Comparison of ENCODE assay signal across 35 cellular contexts in genomic region chr2:29226808-29227207, GRCh38.
"Had no signal": no experiment of that assay in that cellular context is flagged by ENCODE, and none has a peak within 500 bp of the region (broad histone marks: within the 10 kb centered on the region; RNA-seq: fewer than 3 reads in every experiment).

No MANE protein-coding gene starts in this region.

- H3K27me3 Mint-ChIP-seq: activated CD4-positive, alpha-beta T cell treated with anti-CD3 and anti-CD28 coated beads, Interleukin-2, amount 10 ng/mL, durations not matched to agents 24 days and 14 days had no signal

- ATAC-seq: activated CD4-positive, alpha-beta T cell treated with anti-CD3 and anti-CD28 coated beads for 36 hours; activated CD8-positive, alpha-beta memory T cell treated with anti-CD3 and anti-CD28 coated beads, Interleukin-2, amount 10 ng/mL, durations not matched to agents 7 days and 5 days; activated CD8-positive, alpha-beta T cell treated with anti-CD3 and anti-CD28 coated beads, Interleukin-2, amount 10 ng/mL, durations not matched to agents 7 days and 5 days; activated naive CD8-positive, alpha-beta T cell treated with anti-CD3 and anti-CD28 coated beads, Interleukin-2, amount 50 U/mL, for 24 hours; body of pancreas; effector memory CD8-positive, alpha-beta T cell; gastroesophageal sphincter; T-helper 17 cell had no signal

- H3K4me3 Mint-ChIP-seq: activated CD4-positive, alpha-beta memory T cell treated with anti-CD3 and anti-CD28 coated beads for 36 hours; activated CD4-positive, alpha-beta T cell treated with anti-CD3 and anti-CD28 coated beads for 36 hours; activated CD4-positive, alpha-beta T cell treated with anti-CD3 and anti-CD28 coated beads, Interleukin-2, amount 10 ng/mL, durations not matched to agents 24 days and 14 days; activated CD8-positive, alpha-beta memory T cell treated with anti-CD3 and anti-CD28 coated beads, Interleukin-2, amount 10 ng/mL, durations not matched to agents 7 days and 5 days; activated CD8-positive, alpha-beta T cell treated with anti-CD3 and anti-CD28 coated beads, Interleukin-2, amount 10 ng/mL, durations not matched to agents 7 days and 5 days; activated naive CD4-positive, alpha-beta T cell treated with anti-CD3 and anti-CD28 coated beads for 36 hours; activated naive CD4-positive, alpha-beta T cell treated with anti-CD3 and anti-CD28 coated beads, Interleukin-2, amount 50 U/mL, for 24 hours; activated naive CD8-positive, alpha-beta T cell treated with anti-CD3 and anti-CD28 coated beads for 36 hours; activated naive CD8-positive, alpha-beta T cell treated with anti-CD3 and anti-CD28 coated beads, Interleukin-2, amount 50 U/mL, for 24 hours; activated T-helper 1 cell treated with anti-CD3 and anti-CD28 coated beads, Interleukin-12 subunit alpha, Interleukin-12 subunit beta, Interleukin-2, Interleukin-4 antibody, amounts not matched to agents 30 ng/mL and 10 ng/mL and 1 ng/mL, durations not matched to agents 14 hours and 24 hours and 36 hours; effector memory CD8-positive, alpha-beta T cell; T-helper 17 cell; T-helper 2 cell treated with Interferon-gamma antibody and Interleukin-4, amounts not matched to agents 5 μg/mL and 100 μg/mL, for 36 hours had no signal

- H3K4me1 ChIP-seq: adrenal gland, body of pancreas, gastroesophageal sphincter had no signal

- H3K36me3 ChIP-seq: adrenal gland, esophagus muscularis mucosa, gastroesophageal sphincter, WERI-Rb-1 had no signal

- H3K4me3 ChIP-seq: adrenal gland, body of pancreas, esophagus muscularis mucosa, gastroesophageal sphincter had no signal

- H3K27ac Mint-ChIP-seq: activated CD4-positive, alpha-beta memory T cell treated with anti-CD3 and anti-CD28 coated beads for 36 hours; activated CD4-positive, alpha-beta T cell treated with anti-CD3 and anti-CD28 coated beads for 36 hours; activated CD4-positive, alpha-beta T cell treated with anti-CD3 and anti-CD28 coated beads, Interleukin-2, amount 10 ng/mL, durations not matched to agents 24 days and 14 days; activated CD8-positive, alpha-beta memory T cell treated with anti-CD3 and anti-CD28 coated beads, Interleukin-2, amount 10 ng/mL, durations not matched to agents 7 days and 5 days; activated CD8-positive, alpha-beta T cell treated with anti-CD3 and anti-CD28 coated beads, Interleukin-2, amount 10 ng/mL, durations not matched to agents 7 days and 5 days; activated naive CD4-positive, alpha-beta T cell treated with anti-CD3 and anti-CD28 coated beads for 36 hours; activated naive CD4-positive, alpha-beta T cell treated with anti-CD3 and anti-CD28 coated beads, Interleukin-2, amount 50 U/mL, for 24 hours; activated naive CD8-positive, alpha-beta T cell treated with anti-CD3 and anti-CD28 coated beads for 36 hours; activated naive CD8-positive, alpha-beta T cell treated with anti-CD3 and anti-CD28 coated beads, Interleukin-2, amount 50 U/mL, for 24 hours; activated T-helper 1 cell treated with anti-CD3 and anti-CD28 coated beads, Interleukin-12 subunit alpha, Interleukin-12 subunit beta, Interleukin-2, Interleukin-4 antibody, amounts not matched to agents 30 ng/mL and 10 ng/mL and 1 ng/mL, durations not matched to agents 14 hours and 24 hours and 36 hours; activated T-helper 2 cell treated with anti-CD3 and anti-CD28 coated beads, Interferon-gamma antibody, Interleukin-2, Interleukin-4, amounts not matched to agents 10 μg/mL and 5 μg/mL and 100 μg/mL, durations not matched to agents 14 hours and 24 hours and 36 hours; effector memory CD8-positive, alpha-beta T cell; T-helper 17 cell; T-helper 2 cell treated with Interferon-gamma antibody and Interleukin-4, amounts not matched to agents 5 μg/mL and 100 μg/mL, for 36 hours had no signal

- H3K4me1 Mint-ChIP-seq: activated CD4-positive, alpha-beta T cell treated with anti-CD3 and anti-CD28 coated beads for 36 hours; activated CD4-positive, alpha-beta T cell treated with anti-CD3 and anti-CD28 coated beads, Interleukin-2, amount 10 ng/mL, durations not matched to agents 24 days and 14 days; activated CD8-positive, alpha-beta memory T cell treated with anti-CD3 and anti-CD28 coated beads, Interleukin-2, amount 10 ng/mL, durations not matched to agents 7 days and 5 days; activated naive CD4-positive, alpha-beta T cell treated with anti-CD3 and anti-CD28 coated beads, Interleukin-2, amount 50 U/mL, for 24 hours; activated naive CD8-positive, alpha-beta T cell treated with anti-CD3 and anti-CD28 coated beads for 36 hours; activated naive CD8-positive, alpha-beta T cell treated with anti-CD3 and anti-CD28 coated beads, Interleukin-2, amount 50 U/mL, for 24 hours; T-helper 17 cell had no signal

- H3K27me3 ChIP-seq: adrenal gland, body of pancreas had no signal

- H3K27ac ChIP-seq: adrenal gland, body of pancreas, esophagus muscularis mucosa, gastroesophageal sphincter, WERI-Rb-1 had no signal

- H3K9me3 Mint-ChIP-seq: activated CD4-positive, alpha-beta memory T cell treated with anti-CD3 and anti-CD28 coated beads for 36 hours; activated CD4-positive, alpha-beta T cell treated with anti-CD3 and anti-CD28 coated beads, Interleukin-2, amount 10 ng/mL, durations not matched to agents 24 days and 14 days; activated naive CD4-positive, alpha-beta T cell treated with anti-CD3 and anti-CD28 coated beads for 36 hours; activated naive CD4-positive, alpha-beta T cell treated with anti-CD3 and anti-CD28 coated beads, Interleukin-2, amount 50 U/mL, for 24 hours; activated naive CD8-positive, alpha-beta T cell treated with anti-CD3 and anti-CD28 coated beads for 36 hours; activated naive CD8-positive, alpha-beta T cell treated with anti-CD3 and anti-CD28 coated beads, Interleukin-2, amount 50 U/mL, for 24 hours; activated T-helper 1 cell treated with anti-CD3 and anti-CD28 coated beads, Interleukin-12 subunit alpha, Interleukin-12 subunit beta, Interleukin-2, Interleukin-4 antibody, amounts not matched to agents 30 ng/mL and 10 ng/mL and 1 ng/mL, durations not matched to agents 14 hours and 24 hours and 36 hours; activated T-helper 2 cell treated with anti-CD3 and anti-CD28 coated beads, Interferon-gamma antibody, Interleukin-2, Interleukin-4, amounts not matched to agents 10 μg/mL and 5 μg/mL and 100 μg/mL, durations not matched to agents 14 hours and 24 hours and 36 hours; effector memory CD8-positive, alpha-beta T cell; T-helper 2 cell treated with Interferon-gamma antibody and Interleukin-4, amounts not matched to agents 5 μg/mL and 100 μg/mL, for 36 hours had no signal

- H3K9me3 ChIP-seq: adrenal gland, body of pancreas, esophagus muscularis mucosa, gastroesophageal sphincter had no signal

- H3K36me3 Mint-ChIP-seq: activated CD4-positive, alpha-beta memory T cell treated with anti-CD3 and anti-CD28 coated beads for 36 hours; activated CD8-positive, alpha-beta memory T cell treated with anti-CD3 and anti-CD28 coated beads, Interleukin-2, amount 10 ng/mL, durations not matched to agents 7 days and 5 days; activated naive CD4-positive, alpha-beta T cell treated with anti-CD3 and anti-CD28 coated beads, Interleukin-2, amount 50 U/mL, for 24 hours; activated naive CD8-positive, alpha-beta T cell treated with anti-CD3 and anti-CD28 coated beads for 36 hours had no signal

- DNase-seq: activated CD4-positive, alpha-beta memory T cell treated with anti-CD3 and anti-CD28 coated beads for 36 hours; activated CD4-positive, alpha-beta T cell treated with anti-CD3 and anti-CD28 coated beads for 36 hours; activated CD4-positive, alpha-beta T cell treated with anti-CD3 and anti-CD28 coated beads, Interleukin-2, amount 10 ng/mL, durations not matched to agents 24 days and 14 days; activated CD4-positive, CD25-positive, alpha-beta regulatory T cell; activated CD4-positive, CD25-positive, alpha-beta regulatory T cell treated with anti-CD3 and anti-CD28 coated beads, Interleukin-2, amount 50 U/mL, for 72 hours; activated CD8-positive, alpha-beta memory T cell treated with anti-CD3 and anti-CD28 coated beads, Interleukin-2, amount 10 ng/mL, durations not matched to agents 7 days and 5 days; activated CD8-positive, alpha-beta memory T cell treated with anti-CD3 and anti-CD28 coated beads, Interleukin-2, amount 50 U/mL, for 4 hours; activated CD8-positive, alpha-beta T cell treated with anti-CD3 and anti-CD28 coated beads, Interleukin-2, amount 10 ng/mL, durations not matched to agents 7 days and 5 days; activated gamma-delta T cell treated with Interleukin-2 at 50 U/mL for 16 hours; activated naive CD4-positive, alpha-beta T cell treated with anti-CD3 and anti-CD28 coated beads for 36 hours; activated naive CD8-positive, alpha-beta T cell treated with anti-CD3 and anti-CD28 coated beads for 36 hours; activated naive CD8-positive, alpha-beta T cell treated with anti-CD3 and anti-CD28 coated beads, Interleukin-2, amount 50 U/mL, for 24 hours; activated T-cell treated with anti-CD3 and anti-CD28 coated beads, Interleukin-2, amount 50 U/mL, for 1 hour; activated T-cell treated with anti-CD3 and anti-CD28 coated beads, Interleukin-2, amount 50 U/mL, for 48 hours; adrenal gland; amygdala; body of pancreas; caudate nucleus; cortex of kidney; dermis blood vessel endothelial cell; effector CD4-positive, alpha-beta T cell; effector memory CD8-positive, alpha-beta T cell; erythroblast; foreskin melanocyte; head of caudate nucleus; T-helper 1 cell; T-helper 17 cell; T1000; WERI-Rb-1 had no signal
